Comparison of ENCODE assay signal across 20 cellular contexts in the genomic region with DNA sequence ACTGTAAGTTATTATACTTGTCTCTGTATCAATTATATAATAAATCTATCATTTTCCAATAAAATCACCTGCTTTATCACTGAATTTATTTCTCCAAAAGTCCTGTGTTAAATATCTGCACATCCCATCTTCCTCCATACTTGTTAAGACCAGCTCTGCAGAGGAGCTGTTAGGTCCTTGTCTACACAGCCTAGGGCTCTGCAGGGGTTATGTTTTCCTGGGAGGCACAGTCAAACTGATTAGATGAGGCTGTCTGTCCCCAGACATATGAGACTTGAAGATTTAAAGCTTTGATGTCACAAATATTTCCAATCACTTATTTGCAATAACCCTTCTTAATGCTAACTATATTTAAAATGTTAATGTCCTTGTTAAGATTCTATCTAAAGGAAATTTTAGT.
DNase-seq lines count a peak whose midpoint lies in the region; ATAC-seq and TF ChIP-seq lines count a peak whose summit lies in the region.
"Had no signal": no experiment of that assay in that cellular context is flagged by ENCODE, and none has a peak within 500 bp of the region (broad histone marks: within the 10 kb centered on the region; RNA-seq: fewer than 3 reads in every experiment).

No MANE protein-coding gene starts in this region.

- intact Hi-C loops in colonic mucosa (cut with DNase I): no loop called here

- H4K20me1 ChIP-seq in Loucy (ENCODE audit: insufficient read depth, low read length, poor library complexity, severe bottlenecking): no peaks in the 10 kb centered on the region

- H3K36me3 ChIP-seq in BE2C (no peaks in the 10 kb centered on the region), Loucy (ENCODE audit: insufficient read depth, low read length) (no peaks in the 10 kb centered on the region), colonic mucosa (no peaks in the 10 kb centered on the region)
- H3K36me3 ChIP-seq: HAP-1 had no signal

- no peak overlapping the region for H3K27ac ChIP-seq in colonic mucosa
- H3K27ac ChIP-seq: A549 had no signal

- H3K4me1 ChIP-seq in BE2C (no peaks in the 10 kb centered on the region; the same call in 1 of the 2 replicates), Loucy (ENCODE audit: insufficient read depth, low read length, poor library complexity, severe bottlenecking) (no peaks in the 10 kb centered on the region), colonic mucosa (no peaks in the 10 kb centered on the region)
- H3K4me1 ChIP-seq: A549 had no signal

- H3K79me2 ChIP-seq in Loucy (ENCODE audit: insufficient read depth, low read length): no peaks in the 10 kb centered on the region

- H3K27ac Mint-ChIP-seq in WTC11: no peak overlapping the region
- H3K27ac Mint-ChIP-seq: CD4-positive, alpha-beta memory T cell had no signal

- H3K4me2 ChIP-seq in Loucy (ENCODE audit: low read depth, low read length, poor library complexity, severe bottlenecking): no peak overlapping the region
- H3K4me2 ChIP-seq: A549 had no signal

- H3K27me3 Mint-ChIP-seq in WTC11 (ENCODE audit: low read depth): no peaks in the 10 kb centered on the region; the same call in 1 of the 2 replicates
- H3K27me3 Mint-ChIP-seq: CD4-positive, alpha-beta memory T cell had no signal

- no peaks in the 10 kb centered on the region for H3K36me3 Mint-ChIP-seq in WTC11
- H3K36me3 Mint-ChIP-seq: CD4-positive, alpha-beta memory T cell had no signal

- H2AFZ ChIP-seq in Loucy (ENCODE audit: low read length): peak overlapping the region; percentile 57; the same call in 1 of the 2 replicates

- no peaks in the 10 kb centered on the region for H3K9me3 Mint-ChIP-seq in WTC11
- H3K9me3 Mint-ChIP-seq: CD4-positive, alpha-beta memory T cell had no signal

- H3K9me2 ChIP-seq in Loucy (replicated peaks; ENCODE audit: low read depth, low read length): no peaks in the 10 kb centered on the region

- POLR2A ChIA-PET in WTC11 (lab: Charles Lee): no interaction called here

- H3K4me1 Mint-ChIP-seq in WTC11: no peaks in the 10 kb centered on the region
- H3K4me1 Mint-ChIP-seq: CD4-positive, alpha-beta memory T cell had no signal

- H3K9me3 ChIP-seq in BE2C (no peaks in the 10 kb centered on the region), Loucy (ENCODE audit: insufficient read depth, low read depth, low read length) (no peaks in the 10 kb centered on the region), colonic mucosa (no peaks in the 10 kb centered on the region)
- H3K9me3 ChIP-seq: A549, HAP-1 had no signal

- H3K9ac ChIP-seq in Loucy (ENCODE audit: low read depth, low read length, poor library complexity, severe bottlenecking) (no peak overlapping the region), colonic mucosa (ENCODE audit: low read depth in 2 of 2, low read length in 2 of 2) (no peak overlapping the region)

- no peaks in the 10 kb centered on the region for H3K27me3 ChIP-seq in BE2C
- no peaks in the 10 kb centered on the region for H3K27me3 ChIP-seq in Loucy (ENCODE audit: insufficient read depth, low read length, poor library complexity, severe bottlenecking)
- H3K27me3 ChIP-seq in colonic mucosa: no peaks in the 10 kb centered on the region

- no peak for TF ChIP-seq CTCF in BE2C (IDR thresholded peaks at IDR 0.05; ENCODE audit: low read depth, low read length)
- no peak for TF ChIP-seq CTCF in Loucy (conservative IDR thresholded peaks at IDR 0.05; ENCODE audit: low read length)
- no peak for TF ChIP-seq CTCF in WTC11 (IDR thresholded peaks at IDR 0.05)
- no peak for TF ChIP-seq CTCF in colonic mucosa (IDR thresholded peaks at IDR 0.05)

- DNase-seq in BE2C: peak; percentile 61
- DNase-seq in OCI-M1 (lab: John Stamatoyannopoulos, UW): peak; percentile 40
- no peak for DNase-seq in WTC11 (ENCODE audit: low spot score)
- no peak for DNase-seq in colonic mucosa
- DNase-seq in stimulated activated CD4-positive, alpha-beta T cell treated with anti-CD3 and anti-CD28 coated beads, Interleukin-15, amount 100 ng/mL, for 24 hours: no peak
- DNase-seq: 8988T; ACHN; AML-193; C1 segment of cervical spinal cord; Calu3; CD4-positive, alpha-beta memory T cell; COR-L47; DMS53; DMS79 treated with DMSO at 0.1 percent for 48 hours; GOT3 had no signal

- H3K4me3 ChIP-seq in BE2C (ENCODE audit: low read depth, low read length): no peak overlapping the region
- no peak overlapping the region for H3K4me3 ChIP-seq in Loucy (ENCODE audit: low read length, poor library complexity, severe bottlenecking)
- H3K4me3 ChIP-seq in colonic mucosa: no peak overlapping the region
- H3K4me3 ChIP-seq: A549, HAP-1 had no signal

- CTCF ChIA-PET in WTC11 (lab: Charles Lee): no interaction called here

- ATAC-seq in WTC11: peak; percentile 34; the same call in 1 of the 2 replicates
- no peak for ATAC-seq in HG02973 (IDR thresholded peaks at IDR 0.05; ENCODE audit: unreplicated experiment)
- ATAC-seq in HG03342 (IDR thresholded peaks at IDR 0.05; ENCODE audit: unreplicated experiment): no peak
- ATAC-seq: A549 had no signal

- H3F3A ChIP-seq in Loucy (ENCODE audit: low read depth): 0 out of 2 replicates have a peak, but pooled peaks cover 2% of the 10 kb centered on the region

- no peak overlapping the region for H3K4me3 Mint-ChIP-seq in WTC11
- H3K4me3 Mint-ChIP-seq: CD4-positive, alpha-beta memory T cell had no signal

TF ChIP-seq in WTC11, 78 proteins besides CTCF, POLR2A, EP300 and RAD21 (continues in another document):
- TF ChIP-seq, protein P1, sequence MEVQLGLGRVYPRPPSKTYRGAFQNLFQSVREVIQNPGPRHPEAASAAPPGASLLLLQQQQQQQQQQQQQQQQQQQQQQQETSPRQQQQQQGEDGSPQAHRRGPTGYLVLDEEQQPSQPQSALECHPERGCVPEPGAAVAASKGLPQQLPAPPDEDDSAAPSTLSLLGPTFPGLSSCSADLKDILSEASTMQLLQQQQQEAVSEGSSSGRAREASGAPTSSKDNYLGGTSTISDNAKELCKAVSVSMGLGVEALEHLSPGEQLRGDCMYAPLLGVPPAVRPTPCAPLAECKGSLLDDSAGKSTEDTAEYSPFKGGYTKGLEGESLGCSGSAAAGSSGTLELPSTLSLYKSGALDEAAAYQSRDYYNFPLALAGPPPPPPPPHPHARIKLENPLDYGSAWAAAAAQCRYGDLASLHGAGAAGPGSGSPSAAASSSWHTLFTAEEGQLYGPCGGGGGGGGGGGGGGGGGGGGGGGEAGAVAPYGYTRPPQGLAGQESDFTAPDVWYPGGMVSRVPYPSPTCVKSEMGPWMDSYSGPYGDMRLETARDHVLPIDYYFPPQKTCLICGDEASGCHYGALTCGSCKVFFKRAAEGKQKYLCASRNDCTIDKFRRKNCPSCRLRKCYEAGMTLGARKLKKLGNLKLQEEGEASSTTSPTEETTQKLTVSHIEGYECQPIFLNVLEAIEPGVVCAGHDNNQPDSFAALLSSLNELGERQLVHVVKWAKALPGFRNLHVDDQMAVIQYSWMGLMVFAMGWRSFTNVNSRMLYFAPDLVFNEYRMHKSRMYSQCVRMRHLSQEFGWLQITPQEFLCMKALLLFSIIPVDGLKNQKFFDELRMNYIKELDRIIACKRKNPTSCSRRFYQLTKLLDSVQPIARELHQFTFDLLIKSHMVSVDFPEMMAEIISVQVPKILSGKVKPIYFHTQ (CRISPR knock-in tag; IDR thresholded peaks at IDR 0.05): no peak
- no peak for TF ChIP-seq ZSCAN18 (CRISPR knock-in tag; IDR thresholded peaks at IDR 0.05)
- TF ChIP-seq NFE2L1 (CRISPR knock-in tag; IDR thresholded peaks at IDR 0.05): no peak
- TF ChIP-seq, protein P2, sequence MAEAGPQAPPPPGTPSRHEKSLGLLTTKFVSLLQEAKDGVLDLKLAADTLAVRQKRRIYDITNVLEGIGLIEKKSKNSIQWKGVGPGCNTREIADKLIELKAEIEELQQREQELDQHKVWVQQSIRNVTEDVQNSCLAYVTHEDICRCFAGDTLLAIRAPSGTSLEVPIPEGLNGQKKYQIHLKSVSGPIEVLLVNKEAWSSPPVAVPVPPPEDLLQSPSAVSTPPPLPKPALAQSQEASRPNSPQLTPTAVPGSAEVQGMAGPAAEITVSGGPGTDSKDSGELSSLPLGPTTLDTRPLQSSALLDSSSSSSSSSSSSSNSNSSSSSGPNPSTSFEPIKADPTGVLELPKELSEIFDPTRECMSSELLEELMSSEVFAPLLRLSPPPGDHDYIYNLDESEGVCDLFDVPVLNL (CRISPR knock-in tag; IDR thresholded peaks at IDR 0.05; ENCODE audit: borderline replicate concordance, low read depth): no peak
- no peak for TF ChIP-seq HMGA2 (CRISPR knock-in tag; IDR thresholded peaks at IDR 0.05)
- TF ChIP-seq CDX4 (CRISPR knock-in tag; IDR thresholded peaks at IDR 0.05; ENCODE audit: borderline replicate concordance): no peak
- TF ChIP-seq, protein P3, sequence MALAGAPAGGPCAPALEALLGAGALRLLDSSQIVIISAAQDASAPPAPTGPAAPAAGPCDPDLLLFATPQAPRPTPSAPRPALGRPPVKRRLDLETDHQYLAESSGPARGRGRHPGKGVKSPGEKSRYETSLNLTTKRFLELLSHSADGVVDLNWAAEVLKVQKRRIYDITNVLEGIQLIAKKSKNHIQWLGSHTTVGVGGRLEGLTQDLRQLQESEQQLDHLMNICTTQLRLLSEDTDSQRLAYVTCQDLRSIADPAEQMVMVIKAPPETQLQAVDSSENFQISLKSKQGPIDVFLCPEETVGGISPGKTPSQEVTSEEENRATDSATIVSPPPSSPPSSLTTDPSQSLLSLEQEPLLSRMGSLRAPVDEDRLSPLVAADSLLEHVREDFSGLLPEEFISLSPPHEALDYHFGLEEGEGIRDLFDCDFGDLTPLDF (CRISPR knock-in tag; IDR thresholded peaks at IDR 0.05): no peak
- TF ChIP-seq ZNF396 (CRISPR knock-in tag; IDR thresholded peaks at IDR 0.05; ENCODE audit: borderline replicate concordance): no peak
- TF ChIP-seq NR2C2 (CRISPR knock-in tag; IDR thresholded peaks at IDR 0.05): no peak
- TF ChIP-seq ZNF219 (CRISPR knock-in tag; IDR thresholded peaks at IDR 0.05; ENCODE audit: borderline replicate concordance): no peak
- no peak for TF ChIP-seq TEAD1 (CRISPR knock-in tag; IDR thresholded peaks at IDR 0.05)
- TF ChIP-seq TEAD4 (CRISPR knock-in tag; IDR thresholded peaks at IDR 0.05): no peak

Comparison
In these comparisons a context has a peak if more than half of its experiments do, and no peak if none do; other contexts are left out.
1. DNase-seq: peak in BE2C (single experiment) and OCI-M1 (single experiment); none in WTC11 (single experiment), colonic mucosa (single experiment) and stimulated activated CD4-positive, alpha-beta T cell treated with anti-CD3 and anti-CD28 coated beads, Interleukin-15, amount 100 ng/mL, for 24 hours (single experiment).